Comparison of ENCODE assay signal across 1 cellular context in the genomic region with DNA sequence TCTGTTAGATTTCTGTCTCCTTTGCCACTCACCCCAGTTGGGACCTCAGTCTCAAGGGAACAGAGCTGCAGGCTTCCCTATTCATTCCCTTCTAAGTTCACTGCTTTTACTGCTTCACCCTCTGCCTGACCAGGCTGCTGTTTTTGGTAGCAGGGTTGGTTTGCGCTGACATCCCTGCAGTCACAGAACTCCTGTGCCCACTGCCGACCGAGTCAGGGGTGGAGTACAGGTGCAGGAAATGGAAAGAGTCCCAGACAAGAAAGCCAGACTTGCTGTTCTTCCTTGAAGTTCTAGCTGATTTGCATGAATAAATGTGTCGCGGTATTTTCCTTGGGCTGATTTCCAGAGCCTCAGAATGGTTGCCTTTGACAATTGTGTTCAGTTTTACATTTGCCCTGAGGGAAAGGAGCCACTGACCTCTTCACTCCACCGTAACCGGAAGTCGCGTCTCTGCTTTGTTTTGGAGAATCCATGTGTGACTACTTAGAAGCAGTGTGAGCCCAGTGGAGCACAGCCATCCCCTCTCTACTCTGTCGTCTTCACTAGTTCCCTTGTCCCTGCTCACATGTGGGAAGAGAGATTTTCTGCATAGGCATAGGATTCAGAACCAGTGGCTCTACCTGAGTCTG.
TF ChIP-seq lines count a peak whose summit lies in the region.

No MANE protein-coding gene starts in this region.

TF ChIP-seq in H1, 55 proteins besides CTCF, POLR2A, EP300 and RAD21:
- TF ChIP-seq, protein P1, sequence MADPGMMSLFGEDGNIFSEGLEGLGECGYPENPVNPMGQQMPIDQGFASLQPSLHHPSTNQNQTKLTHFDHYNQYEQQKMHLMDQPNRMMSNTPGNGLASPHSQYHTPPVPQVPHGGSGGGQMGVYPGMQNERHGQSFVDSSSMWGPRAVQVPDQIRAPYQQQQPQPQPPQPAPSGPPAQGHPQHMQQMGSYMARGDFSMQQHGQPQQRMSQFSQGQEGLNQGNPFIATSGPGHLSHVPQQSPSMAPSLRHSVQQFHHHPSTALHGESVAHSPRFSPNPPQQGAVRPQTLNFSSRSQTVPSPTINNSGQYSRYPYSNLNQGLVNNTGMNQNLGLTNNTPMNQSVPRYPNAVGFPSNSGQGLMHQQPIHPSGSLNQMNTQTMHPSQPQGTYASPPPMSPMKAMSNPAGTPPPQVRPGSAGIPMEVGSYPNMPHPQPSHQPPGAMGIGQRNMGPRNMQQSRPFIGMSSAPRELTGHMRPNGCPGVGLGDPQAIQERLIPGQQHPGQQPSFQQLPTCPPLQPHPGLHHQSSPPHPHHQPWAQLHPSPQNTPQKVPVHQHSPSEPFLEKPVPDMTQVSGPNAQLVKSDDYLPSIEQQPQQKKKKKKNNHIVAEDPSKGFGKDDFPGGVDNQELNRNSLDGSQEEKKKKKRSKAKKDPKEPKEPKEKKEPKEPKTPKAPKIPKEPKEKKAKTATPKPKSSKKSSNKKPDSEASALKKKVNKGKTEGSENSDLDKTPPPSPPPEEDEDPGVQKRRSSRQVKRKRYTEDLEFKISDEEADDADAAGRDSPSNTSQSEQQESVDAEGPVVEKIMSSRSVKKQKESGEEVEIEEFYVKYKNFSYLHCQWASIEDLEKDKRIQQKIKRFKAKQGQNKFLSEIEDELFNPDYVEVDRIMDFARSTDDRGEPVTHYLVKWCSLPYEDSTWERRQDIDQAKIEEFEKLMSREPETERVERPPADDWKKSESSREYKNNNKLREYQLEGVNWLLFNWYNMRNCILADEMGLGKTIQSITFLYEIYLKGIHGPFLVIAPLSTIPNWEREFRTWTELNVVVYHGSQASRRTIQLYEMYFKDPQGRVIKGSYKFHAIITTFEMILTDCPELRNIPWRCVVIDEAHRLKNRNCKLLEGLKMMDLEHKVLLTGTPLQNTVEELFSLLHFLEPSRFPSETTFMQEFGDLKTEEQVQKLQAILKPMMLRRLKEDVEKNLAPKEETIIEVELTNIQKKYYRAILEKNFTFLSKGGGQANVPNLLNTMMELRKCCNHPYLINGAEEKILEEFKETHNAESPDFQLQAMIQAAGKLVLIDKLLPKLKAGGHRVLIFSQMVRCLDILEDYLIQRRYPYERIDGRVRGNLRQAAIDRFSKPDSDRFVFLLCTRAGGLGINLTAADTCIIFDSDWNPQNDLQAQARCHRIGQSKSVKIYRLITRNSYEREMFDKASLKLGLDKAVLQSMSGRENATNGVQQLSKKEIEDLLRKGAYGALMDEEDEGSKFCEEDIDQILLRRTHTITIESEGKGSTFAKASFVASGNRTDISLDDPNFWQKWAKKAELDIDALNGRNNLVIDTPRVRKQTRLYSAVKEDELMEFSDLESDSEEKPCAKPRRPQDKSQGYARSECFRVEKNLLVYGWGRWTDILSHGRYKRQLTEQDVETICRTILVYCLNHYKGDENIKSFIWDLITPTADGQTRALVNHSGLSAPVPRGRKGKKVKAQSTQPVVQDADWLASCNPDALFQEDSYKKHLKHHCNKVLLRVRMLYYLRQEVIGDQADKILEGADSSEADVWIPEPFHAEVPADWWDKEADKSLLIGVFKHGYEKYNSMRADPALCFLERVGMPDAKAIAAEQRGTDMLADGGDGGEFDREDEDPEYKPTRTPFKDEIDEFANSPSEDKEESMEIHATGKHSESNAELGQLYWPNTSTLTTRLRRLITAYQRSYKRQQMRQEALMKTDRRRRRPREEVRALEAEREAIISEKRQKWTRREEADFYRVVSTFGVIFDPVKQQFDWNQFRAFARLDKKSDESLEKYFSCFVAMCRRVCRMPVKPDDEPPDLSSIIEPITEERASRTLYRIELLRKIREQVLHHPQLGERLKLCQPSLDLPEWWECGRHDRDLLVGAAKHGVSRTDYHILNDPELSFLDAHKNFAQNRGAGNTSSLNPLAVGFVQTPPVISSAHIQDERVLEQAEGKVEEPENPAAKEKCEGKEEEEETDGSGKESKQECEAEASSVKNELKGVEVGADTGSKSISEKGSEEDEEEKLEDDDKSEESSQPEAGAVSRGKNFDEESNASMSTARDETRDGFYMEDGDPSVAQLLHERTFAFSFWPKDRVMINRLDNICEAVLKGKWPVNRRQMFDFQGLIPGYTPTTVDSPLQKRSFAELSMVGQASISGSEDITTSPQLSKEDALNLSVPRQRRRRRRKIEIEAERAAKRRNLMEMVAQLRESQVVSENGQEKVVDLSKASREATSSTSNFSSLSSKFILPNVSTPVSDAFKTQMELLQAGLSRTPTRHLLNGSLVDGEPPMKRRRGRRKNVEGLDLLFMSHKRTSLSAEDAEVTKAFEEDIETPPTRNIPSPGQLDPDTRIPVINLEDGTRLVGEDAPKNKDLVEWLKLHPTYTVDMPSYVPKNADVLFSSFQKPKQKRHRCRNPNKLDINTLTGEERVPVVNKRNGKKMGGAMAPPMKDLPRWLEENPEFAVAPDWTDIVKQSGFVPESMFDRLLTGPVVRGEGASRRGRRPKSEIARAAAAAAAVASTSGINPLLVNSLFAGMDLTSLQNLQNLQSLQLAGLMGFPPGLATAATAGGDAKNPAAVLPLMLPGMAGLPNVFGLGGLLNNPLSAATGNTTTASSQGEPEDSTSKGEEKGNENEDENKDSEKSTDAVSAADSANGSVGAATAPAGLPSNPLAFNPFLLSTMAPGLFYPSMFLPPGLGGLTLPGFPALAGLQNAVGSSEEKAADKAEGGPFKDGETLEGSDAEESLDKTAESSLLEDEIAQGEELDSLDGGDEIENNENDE (IDR thresholded peaks at IDR 0.05; ENCODE audit: insufficient replicate concordance, low read length): no peak
- no peak for TF ChIP-seq GABPA (IDR thresholded peaks at IDR 0.05; ENCODE audit: borderline replicate concordance, insufficient read depth, low read length)
